Comparison of ENCODE assay signal across 11 cellular contexts in genomic region chr16:73289232-73289631, GRCh38.
DNase-seq lines count a peak whose midpoint lies in the region; ATAC-seq and TF ChIP-seq lines count a peak whose summit lies in the region.
"Had no signal": no experiment of that assay in that cellular context is flagged by ENCODE, and none has a peak within 500 bp of the region (broad histone marks: within the 10 kb centered on the region; RNA-seq: fewer than 3 reads in every experiment).

No MANE protein-coding gene starts in this region.

- no peaks in the 10 kb centered on the region for H3K36me3 Mint-ChIP-seq in nephron progenitor cell (ENCODE audit: low read depth)
- H3K36me3 Mint-ChIP-seq: mesothelial cell of epicardium had no signal

- TF ChIP-seq CTCF in nephron progenitor cell (IDR thresholded peaks at IDR 0.05) = no peak

- peak overlapping the region; percentile 33 for H3K27ac Mint-ChIP-seq in nephron progenitor cell
- H3K27ac Mint-ChIP-seq: activated CD4-positive, alpha-beta memory T cell treated with anti-CD3 and anti-CD28 coated beads, Interleukin-2, amount 10 ng/mL, durations not matched to agents 7 days and 5 days; mesothelial cell of epicardium had no signal

- H3K9me3 Mint-ChIP-seq in nephron progenitor cell = peaks cover 4% of the 10 kb centered on the region

- DNase-seq in nephron progenitor cell (no peak), germinal center (ENCODE audit: low spot score) (no peak), NK-92 (lab: John Stamatoyannopoulos, UW; ENCODE audit: unreplicated experiment) (no peak), foreskin melanocyte (no peak)
- DNase-seq in effector CD8-positive, alpha-beta T cell (lab: John Stamatoyannopoulos, UW) = no peak
- DNase-seq: activated CD4-positive, alpha-beta memory T cell treated with anti-CD3 and anti-CD28 coated beads, Interleukin-2, amount 10 ng/mL, durations not matched to agents 7 days and 5 days; Kasumi-1 had no signal

- ATAC-seq in GM19023 (IDR thresholded peaks at IDR 0.05; ENCODE audit: unreplicated experiment) = peak; percentile 82
- peak; percentile 86 for ATAC-seq in GM21576 (IDR thresholded peaks at IDR 0.05; ENCODE audit: unreplicated experiment)
- peak; percentile 86 for ATAC-seq in HG03097 (IDR thresholded peaks at IDR 0.05; ENCODE audit: low FRiP score, unreplicated experiment)

- H3K4me3 Mint-ChIP-seq in nephron progenitor cell = no peak overlapping the region
- H3K4me3 Mint-ChIP-seq: activated CD4-positive, alpha-beta memory T cell treated with anti-CD3 and anti-CD28 coated beads, Interleukin-2, amount 10 ng/mL, durations not matched to agents 7 days and 5 days; mesothelial cell of epicardium had no signal

- H3K27me3 Mint-ChIP-seq in nephron progenitor cell (ENCODE audit: low read depth, poor library complexity) = peaks cover 30% of the 10 kb centered on the region
- H3K27me3 Mint-ChIP-seq: activated CD4-positive, alpha-beta memory T cell treated with anti-CD3 and anti-CD28 coated beads, Interleukin-2, amount 10 ng/mL, durations not matched to agents 7 days and 5 days had no signal

- no peaks in the 10 kb centered on the region for H3K4me1 Mint-ChIP-seq in nephron progenitor cell
- H3K4me1 Mint-ChIP-seq: activated CD4-positive, alpha-beta memory T cell treated with anti-CD3 and anti-CD28 coated beads, Interleukin-2, amount 10 ng/mL, durations not matched to agents 7 days and 5 days had no signal
